Comparison of ENCODE assay signal across 9 cellular contexts in the genomic region with DNA sequence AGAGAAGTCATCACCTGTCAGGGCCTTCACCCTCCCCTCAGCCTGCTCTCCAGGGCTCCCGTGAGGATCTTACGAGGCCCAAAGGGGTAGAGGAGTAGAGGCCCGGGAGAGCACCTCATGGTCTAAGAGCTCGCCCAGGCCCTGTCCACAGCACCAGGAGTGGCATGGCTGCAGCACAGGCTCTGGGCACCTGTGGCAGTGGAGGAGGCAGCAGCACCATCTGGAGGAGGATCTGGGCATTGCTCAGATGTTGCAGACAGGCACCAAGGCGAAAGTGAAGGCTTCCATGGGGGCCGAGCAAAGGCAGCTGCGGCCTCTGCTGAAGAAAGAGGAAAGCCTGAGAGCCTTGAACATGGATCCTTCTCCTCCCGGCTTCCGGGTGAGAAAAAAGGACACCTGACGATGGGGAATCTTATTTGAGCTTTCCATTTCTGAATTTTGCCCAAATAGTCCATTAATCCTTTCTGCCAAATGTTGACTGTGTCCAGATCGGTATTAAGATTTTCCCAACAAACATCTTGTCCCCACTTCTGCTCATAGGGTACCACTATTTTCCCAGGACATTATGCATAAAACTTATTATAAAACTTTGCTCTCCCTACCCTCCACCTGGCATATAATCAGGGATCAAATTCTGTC.
DNase-seq lines count a peak whose midpoint lies in the region; ATAC-seq and TF ChIP-seq lines count a peak whose summit lies in the region.
"Had no signal": no experiment of that assay in that cellular context is flagged by ENCODE, and none has a peak within 500 bp of the region (broad histone marks: within the 10 kb centered on the region; RNA-seq: fewer than 3 reads in every experiment).

No MANE protein-coding gene starts in this region.

- no peak overlapping the region for H3K27ac Mint-ChIP-seq in activated CD8-positive, alpha-beta T cell treated with anti-CD3 and anti-CD28 coated beads for 36 hours
- no peak overlapping the region for H3K27ac Mint-ChIP-seq in nephron progenitor cell

- H3K36me3 Mint-ChIP-seq in activated CD8-positive, alpha-beta T cell treated with anti-CD3 and anti-CD28 coated beads for 36 hours (ENCODE audit: low read depth): no peaks in the 10 kb centered on the region
- peaks cover 5% of the 10 kb centered on the region for H3K36me3 Mint-ChIP-seq in nephron progenitor cell (ENCODE audit: low read depth)

- H3K27ac ChIP-seq in aorta (ENCODE audit: low read depth in 1 of 2, low read length in 2 of 2): no peak overlapping the region
- H3K27ac ChIP-seq: SJSA1 had no signal

- no peaks in the 10 kb centered on the region for H3K36me3 ChIP-seq in aorta (ENCODE audit: control insufficient read depth in 1 of 2, insufficient read depth in 2 of 2, low read length in 1 of 2)
- H3K36me3 ChIP-seq: SJSA1 had no signal

- peaks cover 4% of the 10 kb centered on the region for H3K27me3 Mint-ChIP-seq in activated CD8-positive, alpha-beta T cell treated with anti-CD3 and anti-CD28 coated beads for 36 hours
- H3K27me3 Mint-ChIP-seq in nephron progenitor cell (ENCODE audit: low read depth, poor library complexity): peaks cover 11% of the 10 kb centered on the region

- no peak overlapping the region for H3K4me3 Mint-ChIP-seq in activated CD8-positive, alpha-beta T cell treated with anti-CD3 and anti-CD28 coated beads for 36 hours
- no peak overlapping the region for H3K4me3 Mint-ChIP-seq in nephron progenitor cell

- H3K4me1 ChIP-seq in aorta (ENCODE audit: control insufficient read depth in 1 of 2, insufficient read depth in 2 of 2, low read length in 2 of 2): no peaks in the 10 kb centered on the region
- H3K4me1 ChIP-seq: SJSA1 had no signal

- POLR2A ChIA-PET in activated CD8-positive, alpha-beta T cell treated with anti-CD3 and anti-CD28 coated beads for 36 hours (lab: Charles Lee): no interaction called here

- H3K9me3 ChIP-seq in aorta (ENCODE audit: control insufficient read depth, low read length): peaks cover 3% of the 10 kb centered on the region
- H3K9me3 ChIP-seq: SJSA1 had no signal

- CTCF ChIA-PET in activated CD8-positive, alpha-beta T cell treated with anti-CD3 and anti-CD28 coated beads for 36 hours (lab: Charles Lee): interaction anchor here (0.5 to 3.6 kb wide), 36 partner anchors 9 to 484 kb away, joined by 3 to 17 read pairs (median 3); no protein-coding TSS in a partner anchor

- intact Hi-C loops in activated CD8-positive, alpha-beta T cell treated with anti-CD3 and anti-CD28 coated beads for 36 hours (cut with micrococcal nuclease): loop anchor here (10.0 kb wide), 1 partner anchor 469 kb away; no protein-coding TSS in a partner anchor
- intact Hi-C loops in aorta (cut with DNase I): no loop called here

- TF ChIP-seq CTCF in AG09319 (IDR thresholded peaks at IDR 0.05; ENCODE audit: low read depth, low read length) (peak; percentile 47), epithelial cell of proximal tubule (conservative IDR thresholded peaks at IDR 0.05; ENCODE audit: low read depth, low read length) (peak; percentile 86), nephron progenitor cell (IDR thresholded peaks at IDR 0.05) (peak; percentile 63)
- peak; percentile 83 for TF ChIP-seq CTCF in activated CD8-positive, alpha-beta T cell treated with anti-CD3 and anti-CD28 coated beads for 36 hours (IDR thresholded peaks at IDR 0.05)

- peaks cover 4% of the 10 kb centered on the region for H3K4me1 Mint-ChIP-seq in activated CD8-positive, alpha-beta T cell treated with anti-CD3 and anti-CD28 coated beads for 36 hours (ENCODE audit: low read depth)
- H3K4me1 Mint-ChIP-seq in nephron progenitor cell: peaks cover 18% of the 10 kb centered on the region

- peaks cover 0 to 3% of the 10 kb centered on the region in 2 donors for H3K27me3 ChIP-seq in aorta (ENCODE audit: control insufficient read depth in 1 of 2, insufficient read depth in 2 of 2, low read length in 1 of 2)
- H3K27me3 ChIP-seq: SJSA1 had no signal

- ATAC-seq in GM18519 (IDR thresholded peaks at IDR 0.05; ENCODE audit: low FRiP score, unreplicated experiment): peak; percentile 94
- peak; percentile 99 for ATAC-seq in HG02973 (IDR thresholded peaks at IDR 0.05; ENCODE audit: unreplicated experiment)
- ATAC-seq in activated CD8-positive, alpha-beta T cell treated with anti-CD3 and anti-CD28 coated beads for 36 hours: peak; percentile 100
- ATAC-seq in aorta (ENCODE audit: low FRiP score): no peak

- WGBS in aorta, 2 donors: 90 to 91% methylated on average over 11 of the region's 11 CpGs

- H3K4me3 ChIP-seq in epithelial cell of proximal tubule (ENCODE audit: low read depth, low read length) (no peak overlapping the region), aorta (ENCODE audit: low read length in 2 of 2) (no peak overlapping the region)
- H3K4me3 ChIP-seq: SJSA1 had no signal

- DNase-seq in AG09319 (ENCODE audit: extremely low read depth, low read depth): no peak
- DNase-seq in NCI-H460 (ENCODE audit: extremely low read depth, low read depth): peak; percentile 70
- DNase-seq in activated CD8-positive, alpha-beta T cell treated with anti-CD3 and anti-CD28 coated beads for 36 hours: peak; percentile 84
- DNase-seq in epithelial cell of proximal tubule (ENCODE audit: low read depth): no peak
- peak; percentile 59 for DNase-seq in nephron progenitor cell
- DNase-seq in aorta: peak; percentile 53 to 76

- H3K9me3 Mint-ChIP-seq in activated CD8-positive, alpha-beta T cell treated with anti-CD3 and anti-CD28 coated beads for 36 hours: no peaks in the 10 kb centered on the region
- H3K9me3 Mint-ChIP-seq in nephron progenitor cell: peaks cover 6% of the 10 kb centered on the region

Comparison
In these comparisons a context has a peak if more than half of its experiments do, and no peak if none do; other contexts are left out.
1. DNase-seq: peak in NCI-H460 (single experiment), activated CD8-positive, alpha-beta T cell treated with anti-CD3 and anti-CD28 coated beads for 36 hours (single experiment), nephron progenitor cell (single experiment) and aorta (2 of 2); none in AG09319 (single experiment) and epithelial cell of proximal tubule (single experiment).
2. Peak in every context shown above with its lines, with median percentiles within 50 percentile points of each other: CTCF ChIP-seq.